11 cellular contexts compared by ENCODE assay signal in genomic region chr2:215983581-215984351, GRCh38. TPM values are rescaled to one million over a fixed set of nuclear protein-coding genes. Genes with fewer than 3 reads are reported as not detected.
A peak's percentile ranks its signal among the peaks of the same experiment; 100 is the strongest.
DNase-seq lines count a peak whose midpoint lies in the region; ATAC-seq, FAIRE-seq and TF ChIP-seq lines count a peak whose summit lies in the region.
"Had no signal": no experiment of that assay in that cellular context is flagged by ENCODE, and none has a peak within 500 bp of the region (broad histone marks: within the 10 kb centered on the region; RNA-seq: fewer than 3 reads in every experiment).

No MANE protein-coding gene starts in this region.

- peak; percentile 75 for ATAC-seq in GM21423 (IDR thresholded peaks at IDR 0.05; ENCODE audit: unreplicated experiment)
- ATAC-seq in HG03280 (IDR thresholded peaks at IDR 0.05; ENCODE audit: unreplicated experiment), result peak; percentile 43
- no peak for ATAC-seq in activated CD8-positive, alpha-beta T cell treated with anti-CD3 and anti-CD28 coated beads for 36 hours
- no peak for ATAC-seq in GM21528 (IDR thresholded peaks at IDR 0.05; ENCODE audit: low FRiP score, unreplicated experiment)

- in situ Hi-C loops in GM13977 (cut with MboI; ENCODE audit: low pct_unique_long_range_greater_than_20kb, low sequenced_read_pairs, unreplicated experiment), result no loop called here

- no peak for FAIRE-seq in bronchial epithelial cell (lab: Jason Lieb, UNC)

- no peaks in the 10 kb centered on the region for H3K27me3 Mint-ChIP-seq in activated CD8-positive, alpha-beta T cell treated with anti-CD3 and anti-CD28 coated beads for 36 hours

- H3K4me3 ChIP-seq in bronchial epithelial cell (ENCODE audit: low read depth, low read length), result no peak overlapping the region
- H3K4me3 ChIP-seq: vagina had no signal

- TF ChIP-seq CTCF in GM13977 (IDR thresholded peaks at IDR 0.05; ENCODE audit: extremely low read depth, insufficient read depth, missing control alignments) (no peak), bronchial epithelial cell (IDR thresholded peaks at IDR 0.05; ENCODE audit: insufficient read depth, low read length, severe bottlenecking) (no peak)
- TF ChIP-seq CTCF in activated CD8-positive, alpha-beta T cell treated with anti-CD3 and anti-CD28 coated beads for 36 hours (IDR thresholded peaks at IDR 0.05), result no peak

- POLR2A ChIA-PET in activated CD8-positive, alpha-beta T cell treated with anti-CD3 and anti-CD28 coated beads for 36 hours (lab: Charles Lee), result no interaction called here

- H3K36me3 ChIP-seq in bronchial epithelial cell (ENCODE audit: control insufficient read depth, insufficient read depth, low read length), result peaks cover 3% of the 10 kb centered on the region
- H3K36me3 ChIP-seq: vagina had no signal

- no peak overlapping the region for H3K4me3 Mint-ChIP-seq in activated CD8-positive, alpha-beta T cell treated with anti-CD3 and anti-CD28 coated beads for 36 hours

- no peaks in the 10 kb centered on the region for H3K27me3 ChIP-seq in bronchial epithelial cell (ENCODE audit: control insufficient read depth, insufficient read depth, low read length)
- H3K27me3 ChIP-seq: vagina had no signal

- DNase-seq in GM13977 (ENCODE audit: low spot score) (peak; percentile 28), bronchial epithelial cell (ENCODE audit: low read depth) (peak; percentile 72), AG20443 (ENCODE audit: low spot score) (no peak)
- DNase-seq in activated effector memory CD4-positive, alpha-beta T cell treated with Interleukin-2 at 50 U/mL for 16 hours, result no peak
- no peak for DNase-seq in activated CD8-positive, alpha-beta T cell treated with anti-CD3 and anti-CD28 coated beads for 36 hours
- DNase-seq: COR-L47, occipital lobe had no signal

- intact Hi-C loops in activated CD8-positive, alpha-beta T cell treated with anti-CD3 and anti-CD28 coated beads for 36 hours (cut with micrococcal nuclease), result no loop called here

- no peak overlapping the region for H3K27ac Mint-ChIP-seq in activated CD8-positive, alpha-beta T cell treated with anti-CD3 and anti-CD28 coated beads for 36 hours

- peaks cover 9% of the 10 kb centered on the region for H3K9me3 Mint-ChIP-seq in activated CD8-positive, alpha-beta T cell treated with anti-CD3 and anti-CD28 coated beads for 36 hours

- H3K36me3 Mint-ChIP-seq in activated CD8-positive, alpha-beta T cell treated with anti-CD3 and anti-CD28 coated beads for 36 hours (ENCODE audit: low read depth), result peaks cover 20% of the 10 kb centered on the region

- CTCF ChIA-PET in activated CD8-positive, alpha-beta T cell treated with anti-CD3 and anti-CD28 coated beads for 36 hours (lab: Charles Lee), result interaction anchor here (1.4 kb wide), 1 partner anchor 23 kb away, joined by 3 read pairs; no protein-coding TSS in a partner anchor

- peaks cover 10% of the 10 kb centered on the region for H3K4me1 Mint-ChIP-seq in activated CD8-positive, alpha-beta T cell treated with anti-CD3 and anti-CD28 coated beads for 36 hours (ENCODE audit: low read depth)

RNA-seq across cellular contexts. Expression of gene MREG, which starts 29.6 kb away (rescaled TPM):
- total RNA-seq in bronchial epithelial cell, result 24.7 and 28.8 TPM in 2 replicates
- total RNA-seq in activated CD8-positive, alpha-beta T cell treated with anti-CD3 and anti-CD28 coated beads for 36 hours, result 10 to 100 TPM in 1 of 2 experiments, 1 to 10 TPM in 1; 8.0 to 10.9 TPM

Comparison
In these comparisons a context has a peak if more than half of its experiments do, and no peak if none do; other contexts are left out.
1. DNase-seq: peak in GM13977 (single experiment) and bronchial epithelial cell (single experiment); none in activated effector memory CD4-positive, alpha-beta T cell treated with Interleukin-2 at 50 U/mL for 16 hours (single experiment), activated CD8-positive, alpha-beta T cell treated with anti-CD3 and anti-CD28 coated beads for 36 hours (single experiment) and AG20443 (single experiment).
2. ATAC-seq: peak in GM21423 (single experiment) and HG03280 (single experiment); none in activated CD8-positive, alpha-beta T cell treated with anti-CD3 and anti-CD28 coated beads for 36 hours (single experiment) and GM21528 (single experiment).